Comparison of ENCODE assay signal across 1 cellular context in genomic region chr20:23287366-23288190, GRCh38.
TF ChIP-seq lines count a peak whose summit lies in the region.

No MANE protein-coding gene starts in this region.

TF ChIP-seq in GM23338, 12 proteins besides CTCF, POLR2A, EP300 and RAD21 (continued from another document):
- TF ChIP-seq ZNF462 (CRISPR knock-in tag; IDR thresholded peaks at IDR 0.05) (no peak), EZH2phosphoT487 (IDR thresholded peaks at IDR 0.05; ENCODE audit: unreplicated experiment) (no peak), POLR2AphosphoS5 (IDR thresholded peaks at IDR 0.05; ENCODE audit: low read depth) (no peak), JUNB (IDR thresholded peaks at IDR 0.05; ENCODE audit: unreplicated experiment) (no peak), REST (IDR thresholded peaks at IDR 0.05; ENCODE audit: unreplicated experiment) (no peak), NANOG (IDR thresholded peaks at IDR 0.05; ENCODE audit: borderline replicate concordance) (no peak), STAT1 (IDR thresholded peaks at IDR 0.05; ENCODE audit: unreplicated experiment) (no peak)
